Comparison of ENCODE assay signal across 22 cellular contexts in genomic region chr5:178711572-178711971, GRCh38.
"Had no signal": no experiment of that assay in that cellular context is flagged by ENCODE, and none has a peak within 500 bp of the region (broad histone marks: within the 10 kb centered on the region; RNA-seq: fewer than 3 reads in every experiment).

No MANE protein-coding gene starts in this region.

- DNase-seq: Kasumi-1, NCI-H1092, NCI-H1105 treated with DMSO at 0.1 percent for 48 hours, NCI-H1417 treated with DMSO at 0.1 percent for 48 hours, NCI-H146, NCI-H1694 treated with DMSO at 0.1 percent for 48 hours, NCI-H2029, NCI-H2081 treated with DMSO at 0.1 percent for 48 hours, NCI-H2171, NCI-H226, NCI-H446, NCI-H510A, NCI-H524 treated with DMSO at 0.1 percent for 48 hours, NCI-H69, NCI-H774, SHP77, SK-N-SH, SW 1271, T-cell had no signal

- ATAC-seq: T-cell had no signal

- H3K9ac ChIP-seq: KMS-11, SK-N-SH had no signal

- H3K27ac ChIP-seq: HL-60, KMS-11, RWPE1 had no signal

- H3K27me3 Mint-ChIP-seq: T-cell had no signal

- H3K4me3 Mint-ChIP-seq: T-cell had no signal

- H3K4me1 Mint-ChIP-seq: T-cell had no signal

- H3K27ac Mint-ChIP-seq: T-cell had no signal

- H3K4me2 ChIP-seq: KMS-11, SK-N-SH had no signal
